Comparison of ENCODE assay signal across 1 cellular context in genomic region chr4:138562544-138562961, GRCh38.
TF ChIP-seq lines count a peak whose summit lies in the region.

No MANE protein-coding gene starts in this region.

TF ChIP-seq in GM12878, 131 proteins besides CTCF, POLR2A, EP300 and RAD21 (continued from another document and continues in another):
- peak; percentile 65 for TF ChIP-seq RUNX3 (IDR thresholded peaks at IDR 0.05; ENCODE audit: low read length)
- TF ChIP-seq BACH1 (IDR thresholded peaks at IDR 0.05; ENCODE audit: borderline replicate concordance): no peak
- no peak for TF ChIP-seq ZNF687 (IDR thresholded peaks at IDR 0.05)
- TF ChIP-seq CEBPZ (IDR thresholded peaks at IDR 0.05; ENCODE audit: low read depth, low read length): no peak
- TF ChIP-seq PAX8 (IDR thresholded peaks at IDR 0.05): no peak
- TF ChIP-seq TAF1 (IDR thresholded peaks at IDR 0.05; ENCODE audit: borderline replicate concordance, low read depth, low read length): 0 out of 2 replicates have a peak, but pooled peaks have one; percentile 15
- no peak for TF ChIP-seq SMAD5 (IDR thresholded peaks at IDR 0.05; ENCODE audit: low read depth)
- TF ChIP-seq SUPT20H (IDR thresholded peaks at IDR 0.05; ENCODE audit: borderline replicate concordance, control insufficient read depth, low read depth, low read length): no peak
- no peak for TF ChIP-seq ZBTB11 (CRISPR knock-in tag; IDR thresholded peaks at IDR 0.05)
- no peak for TF ChIP-seq STAT3 (IDR thresholded peaks at IDR 0.05; ENCODE audit: low read depth, low read length)
- TF ChIP-seq TCF12 (IDR thresholded peaks at IDR 0.05; ENCODE audit: low read depth, low read length): no peak
- no peak for TF ChIP-seq KDM1A (IDR thresholded peaks at IDR 0.05; ENCODE audit: borderline replicate concordance)
- TF ChIP-seq SPI1 (IDR thresholded peaks at IDR 0.05; ENCODE audit: borderline replicate concordance, insufficient read depth, low read depth, low read length): no peak
- no peak for TF ChIP-seq ATF7 (IDR thresholded peaks at IDR 0.05; ENCODE audit: low read depth)
- no peak for TF ChIP-seq EZH2 (IDR thresholded peaks at IDR 0.05; ENCODE audit: borderline replicate concordance, control insufficient read depth, low read depth, low read length)
- TF ChIP-seq NFXL1 (IDR thresholded peaks at IDR 0.05; ENCODE audit: borderline replicate concordance): no peak
- no peak for TF ChIP-seq RCOR1 (conservative IDR thresholded peaks at IDR 0.05; ENCODE audit: low read depth, low read length)
- no peak for TF ChIP-seq IRF4 (IDR thresholded peaks at IDR 0.05; ENCODE audit: low read depth, low read length)
- no peak for TF ChIP-seq MXI1 (IDR thresholded peaks at IDR 0.05; ENCODE audit: low read depth, low read length)
- TF ChIP-seq DPF2 (IDR thresholded peaks at IDR 0.05): no peak
- TF ChIP-seq LARP7 (IDR thresholded peaks at IDR 0.05): no peak
- TF ChIP-seq CEBPB (IDR thresholded peaks at IDR 0.05; ENCODE audit: borderline replicate concordance in 1 of 2, low read depth in 2 of 2, low read length in 2 of 2): no peak
- TF ChIP-seq MYB (IDR thresholded peaks at IDR 0.05; ENCODE audit: borderline replicate concordance, low read depth, low read length): no peak
- TF ChIP-seq E4F1 (IDR thresholded peaks at IDR 0.05; ENCODE audit: borderline replicate concordance, partially characterized antibody): no peak
- TF ChIP-seq SP1 (IDR thresholded peaks at IDR 0.05; ENCODE audit: low read depth, low read length): no peak
- peak; percentile 22; the same call in 1 of the 2 replicates for TF ChIP-seq EED (IDR thresholded peaks at IDR 0.05; ENCODE audit: low read depth)
- TF ChIP-seq MEF2A (IDR thresholded peaks at IDR 0.05; ENCODE audit: insufficient read depth, low read depth, low read length): peak; percentile 87
- no peak for TF ChIP-seq BCLAF1 (IDR thresholded peaks at IDR 0.05)
- TF ChIP-seq KAT2A (conservative IDR thresholded peaks at IDR 0.05; ENCODE audit: control insufficient read depth, low read depth, low read length): no peak
- no peak for TF ChIP-seq ZBTB40 (IDR thresholded peaks at IDR 0.05; ENCODE audit: borderline replicate concordance)
- TF ChIP-seq ZNF207 (IDR thresholded peaks at IDR 0.05; ENCODE audit: borderline replicate concordance): no peak
- TF ChIP-seq HDGF (IDR thresholded peaks at IDR 0.05): no peak
- TF ChIP-seq USF2 (IDR thresholded peaks at IDR 0.05; ENCODE audit: borderline replicate concordance, low read depth, low read length): no peak
- no peak for TF ChIP-seq IRF3 (IDR thresholded peaks at IDR 0.05)
- no peak for TF ChIP-seq WRNIP1 (IDR thresholded peaks at IDR 0.05; ENCODE audit: borderline replicate concordance, low read depth, low read length)
